In genomic region chr3:46586738-46587246, GRCh38 we compare ENCODE assay signal across 15 cellular contexts. TPM values are rescaled to one million over a fixed set of nuclear protein-coding genes. Genes with fewer than 3 reads are reported as not detected.
"Had no signal": no experiment of that assay in that cellular context is flagged by ENCODE, and none has a peak within 500 bp of the region (broad histone marks: within the 10 kb centered on the region; RNA-seq: fewer than 3 reads in every experiment).

No MANE protein-coding gene starts in this region.

- H3K9me3 Mint-ChIP-seq: activated CD4-positive, alpha-beta memory T cell treated with anti-CD3 and anti-CD28 coated beads, Interleukin-2, amount 10 ng/mL, durations not matched to agents 7 days and 5 days had no signal

- H3K36me3 Mint-ChIP-seq: stimulated activated naive B cell treated with anti-CD40 and anti-IgM and Interleukin-4, amounts not matched to agents 10 μg/mL and 1 μg/mL and 100 μg/mL, for 72 hours had no signal

- H3K4me1 Mint-ChIP-seq: stimulated activated naive B cell treated with anti-CD40 and anti-IgM and Interleukin-4, amounts not matched to agents 10 μg/mL and 1 μg/mL and 100 μg/mL, for 72 hours had no signal

- H3K27me3 Mint-ChIP-seq: activated CD4-positive, alpha-beta T cell treated with anti-CD3 and anti-CD28 coated beads for 36 hours had no signal

- DNase-seq: activated CD4-positive, alpha-beta memory T cell treated with anti-CD3 and anti-CD28 coated beads, Interleukin-2, amount 10 ng/mL, durations not matched to agents 7 days and 5 days; activated CD4-positive, alpha-beta T cell treated with anti-CD3 and anti-CD28 coated beads for 36 hours; activated naive CD4-positive, alpha-beta T cell treated with Interleukin-2 at 50 U/mL for 16 hours; caudate nucleus; effector CD4-positive, alpha-beta T cell; gastrocnemius medialis; heart right ventricle; left ventricle myocardium superior; sigmoid colon; stimulated activated CD4-positive, alpha-beta T cell treated with anti-CD3 and anti-CD28 coated beads, Interleukin-2, amount 100 ng/mL, for 24 hours; stimulated activated naive B cell treated with anti-CD40 and anti-IgM and Interleukin-4, amounts not matched to agents 10 μg/mL and 1 μg/mL and 100 μg/mL, for 72 hours; upper lobe of right lung had no signal

- H3K9me3 ChIP-seq: gastrocnemius medialis, prostate gland, sigmoid colon, upper lobe of right lung had no signal

- ATAC-seq: activated CD4-positive, alpha-beta T cell treated with anti-CD3 and anti-CD28 coated beads for 36 hours; gastrocnemius medialis; heart right ventricle; left ventricle myocardium superior; stimulated activated naive B cell treated with anti-CD40 and anti-IgM and Interleukin-4, amounts not matched to agents 10 μg/mL and 1 μg/mL and 100 μg/mL, for 72 hours had no signal

- H3K36me3 ChIP-seq: gastrocnemius medialis, heart right ventricle, prostate gland, sigmoid colon, upper lobe of right lung had no signal

- H3K27ac Mint-ChIP-seq: activated CD4-positive, alpha-beta memory T cell treated with anti-CD3 and anti-CD28 coated beads, Interleukin-2, amount 10 ng/mL, durations not matched to agents 7 days and 5 days; activated CD4-positive, alpha-beta T cell treated with anti-CD3 and anti-CD28 coated beads for 36 hours; stimulated activated naive B cell treated with anti-CD40 and anti-IgM and Interleukin-4, amounts not matched to agents 10 μg/mL and 1 μg/mL and 100 μg/mL, for 72 hours had no signal

- H3K27me3 ChIP-seq: gastrocnemius medialis, heart right ventricle, sigmoid colon, upper lobe of right lung had no signal

- H3K4me3 ChIP-seq: coronary artery, gastrocnemius medialis, heart right ventricle, prostate gland, sigmoid colon, upper lobe of right lung had no signal

- H3K27ac ChIP-seq: coronary artery, gastrocnemius medialis, heart right ventricle, prostate gland, sigmoid colon, upper lobe of right lung had no signal

- H3K4me1 ChIP-seq: gastrocnemius medialis, heart right ventricle, prostate gland, sigmoid colon, upper lobe of right lung had no signal

- H3K4me3 Mint-ChIP-seq: activated CD4-positive, alpha-beta memory T cell treated with anti-CD3 and anti-CD28 coated beads, Interleukin-2, amount 10 ng/mL, durations not matched to agents 7 days and 5 days; activated CD4-positive, alpha-beta T cell treated with anti-CD3 and anti-CD28 coated beads for 36 hours; stimulated activated naive B cell treated with anti-CD40 and anti-IgM and Interleukin-4, amounts not matched to agents 10 μg/mL and 1 μg/mL and 100 μg/mL, for 72 hours had no signal

RNA-seq across cellular contexts. Expression of gene FAM240A, which starts 25.5 kb away (rescaled TPM):
- total RNA-seq: activated CD4-positive, alpha-beta memory T cell treated with anti-CD3 and anti-CD28 coated beads, Interleukin-2, amount 10 ng/mL, durations not matched to agents 7 days and 5 days; activated CD4-positive, alpha-beta T cell treated with anti-CD3 and anti-CD28 coated beads for 36 hours; left ventricle myocardium superior; sigmoid colon; upper lobe of right lung had no signal
- polyA plus RNA-seq: heart right ventricle, keratinocyte, sigmoid colon had no signal
